ENCODE assay signal across 8 cellular contexts in genomic region chr12:53626702-53627169, GRCh38. TPM values are rescaled to one million over a fixed set of nuclear protein-coding genes. Genes with fewer than 3 reads are reported as not detected.
A peak's percentile ranks its signal among the peaks of the same experiment; 100 is the strongest.
DNase-seq lines count a peak whose midpoint lies in the region; TF ChIP-seq lines count a peak whose summit lies in the region.

No MANE protein-coding gene starts in this region.

- H3K4me3 Mint-ChIP-seq in immature natural killer cell, result peak overlapping the region; percentile 97 to 99 (median 98)

- intact Hi-C loops in tibial artery (cut with DNase I; ENCODE audit: low total_unique reads), result loop anchor here (10.0 kb wide), 2 partner anchors 48 to 82 kb away; partner anchors contain the start of gene ATP5MC2

- no peaks in the 10 kb centered on the region; a peak in 1 of 3 replicates for H3K36me3 ChIP-seq in HEK293 (ENCODE audit: control insufficient read depth in 2 of 2, insufficient read depth in 1 of 2, low read length in 2 of 2)
- no peaks in the 10 kb centered on the region for H3K36me3 ChIP-seq in tibial artery

- CTCF ChIA-PET in HEK293 (lab: Yijun Ruan, JAX), result interaction anchor here (1.1 to 1.8 kb wide), 2 partner anchors 49 to 83 kb away, joined by 5 to 6 read pairs; partner anchors contain the start of gene ATP5MC2

- H3K9me3 ChIP-seq in HEK293 (ENCODE audit: control insufficient read depth, insufficient read depth, low read depth, low read length) (no peaks in the 10 kb centered on the region), tibial artery (no peaks in the 10 kb centered on the region)

- peaks cover 7 to 11% (median 9%) of the 10 kb centered on the region in 3 donors for H3K27me3 Mint-ChIP-seq in immature natural killer cell (ENCODE audit: low read depth in 3 of 3)

- no peak for DNase-seq in GM12864 (ENCODE audit: low read depth)
- DNase-seq in immature natural killer cell, result no peak
- DNase-seq in tibial artery, result no peak
- no peak for DNase-seq in cortex of kidney (lab: John Stamatoyannopoulos, UW)
- DNase-seq in ecto neural progenitor cell (ENCODE audit: low spot score), result no peak
- DNase-seq in ureter (ENCODE audit: low spot score), result no peak

- no peaks in the 10 kb centered on the region for H3K36me3 Mint-ChIP-seq in immature natural killer cell

- no peaks in the 10 kb centered on the region for H3K27me3 ChIP-seq in tibial artery

- POLR2A ChIA-PET in HEK293 (lab: Yijun Ruan, JAX), result interaction anchor here (0.8 to 1.9 kb wide), 3 partner anchors 23 to 84 kb away, joined by 3 to 11 read pairs (median 3); partner anchors contain the start of gene ATP5MC2

- H3K4me1 Mint-ChIP-seq in immature natural killer cell, result peaks cover 39 to 46% of the 10 kb centered on the region in 2 donors

- H3K27ac Mint-ChIP-seq in immature natural killer cell, result peak overlapping the region; percentile 95 to 98 (median 96)

- no peaks in the 10 kb centered on the region for H3K9me3 Mint-ChIP-seq in immature natural killer cell

- H3K27ac ChIP-seq in HEK293 (ENCODE audit: extremely low read depth, low read depth, low read length) (peak overlapping the region; percentile 88; the same call in 1 of the 2 replicates), tibial artery (peak overlapping the region; percentile 86 to 89)

- peak overlapping the region; percentile 86 for H3K4me3 ChIP-seq in GM12864 (ENCODE audit: low read depth, low read length)
- peak overlapping the region; percentile 83 for H3K4me3 ChIP-seq in HEK293 (ENCODE audit: low read depth, low read length)
- H3K4me3 ChIP-seq in WI38 (ENCODE audit: low read depth, low read length), result peak overlapping the region; percentile 93
- peak overlapping the region; percentile 58 to 63 for H3K4me3 ChIP-seq in tibial artery

- TF ChIP-seq CTCF in GM12864 (IDR thresholded peaks at IDR 0.05; ENCODE audit: low read depth, low read length, missing control alignments) (no peak), HEK293 (tag by site-specific recombination; IDR thresholded peaks at IDR 0.05) (no peak), WI38 (IDR thresholded peaks at IDR 0.05; ENCODE audit: low read depth, low read length) (no peak), tibial artery (IDR thresholded peaks at IDR 0.05) (no peak)

- H3K4me1 ChIP-seq in HEK293 (ENCODE audit: control insufficient read depth, insufficient read depth, low read length), result peaks cover 13% of the 10 kb centered on the region; the same call in 1 of the 2 replicates
- H3K4me1 ChIP-seq in tibial artery, result peaks cover 0 to 41% (median 17%) of the 10 kb centered on the region in 4 donors

TF ChIP-seq in HEK293, 187 proteins besides CTCF, POLR2A, EP300 and RAD21:
- 0 out of 2 replicates have a peak, but pooled peaks have one; percentile 18 for TF ChIP-seq ZNF513 (tag by site-specific recombination; IDR thresholded peaks at IDR 0.05)
- TF ChIP-seq ZNF18 (tag by site-specific recombination; IDR thresholded peaks at IDR 0.05), result no peak
- TF ChIP-seq GFI1B (tag by site-specific recombination; IDR thresholded peaks at IDR 0.05), result no peak
- no peak for TF ChIP-seq SETDB1 (IDR thresholded peaks at IDR 0.05; ENCODE audit: insufficient read length, low read length)
- TF ChIP-seq ZNF324 (tag by site-specific recombination; IDR thresholded peaks at IDR 0.05), result no peak
- TF ChIP-seq, protein P1, sequence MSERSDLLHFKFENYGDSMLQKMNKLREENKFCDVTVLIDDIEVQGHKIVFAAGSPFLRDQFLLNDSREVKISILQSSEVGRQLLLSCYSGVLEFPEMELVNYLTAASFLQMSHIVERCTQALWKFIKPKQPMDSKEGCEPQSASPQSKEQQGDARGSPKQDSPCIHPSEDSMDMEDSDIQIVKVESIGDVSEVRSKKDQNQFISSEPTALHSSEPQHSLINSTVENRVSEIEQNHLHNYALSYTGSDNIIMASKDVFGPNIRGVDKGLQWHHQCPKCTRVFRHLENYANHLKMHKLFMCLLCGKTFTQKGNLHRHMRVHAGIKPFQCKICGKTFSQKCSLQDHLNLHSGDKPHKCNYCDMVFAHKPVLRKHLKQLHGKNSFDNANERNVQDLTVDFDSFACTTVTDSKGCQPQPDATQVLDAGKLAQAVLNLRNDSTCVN (tag by site-specific recombination; optimal IDR thresholded peaks at IDR 0.05), result no peak

RNA-seq across cellular contexts. Expression of gene ATF7, which starts 0.6 kb away (rescaled TPM):
- 10 to 100 TPM; 17.6 to 23.9 (median 17.7) TPM for polyA plus RNA-seq in immature natural killer cell
- total RNA-seq in ureter, result 58.3 TPM

RNA-seq across cellular contexts. Expression of gene ATP5MC2, which starts 49.1 kb away (rescaled TPM):
- polyA plus RNA-seq in immature natural killer cell, result 100 to 1,000 TPM; 383 to 495 (median 467) TPM
- 341 TPM for total RNA-seq in ureter
